Comparison of ENCODE assay signal across 24 cellular contexts in genomic region chr3:126313166-126313565, GRCh38. TPM values are rescaled to one million over a fixed set of nuclear protein-coding genes. Genes with fewer than 3 reads are reported as not detected.
"Had no signal": no experiment of that assay in that cellular context is flagged by ENCODE, and none has a peak within 500 bp of the region (broad histone marks: within the 10 kb centered on the region; RNA-seq: fewer than 3 reads in every experiment).

No MANE protein-coding gene starts in this region.

- ATAC-seq: left lobe of liver; naive thymus-derived CD4-positive, alpha-beta T cell; right lobe of liver; stimulated activated naive B cell treated with anti-CD40 and anti-IgM and Interleukin-4, amounts not matched to agents 10 μg/mL and 1 μg/mL and 100 μg/mL, for 72 hours; upper lobe of right lung had no signal

- H3K27ac ChIP-seq: dorsolateral prefrontal cortex, neural progenitor cell, parathyroid adenoma, right lobe of liver, suprapubic skin, transverse colon, upper lobe of right lung, uterus had no signal

- H3K4me3 ChIP-seq: dorsolateral prefrontal cortex, lung, neural progenitor cell, right lobe of liver, suprapubic skin, transverse colon, upper lobe of right lung, uterus had no signal

- H3K4me1 ChIP-seq: parathyroid adenoma, right lobe of liver, suprapubic skin, upper lobe of right lung, uterus had no signal

- H3K36me3 Mint-ChIP-seq: memory B cell; mesothelial cell of epicardium; neural progenitor cell; stimulated activated naive B cell treated with anti-CD40 and anti-IgM and Interleukin-4, amounts not matched to agents 10 μg/mL and 1 μg/mL and 100 μg/mL, for 72 hours had no signal

- H3K9me3 ChIP-seq: right lobe of liver, suprapubic skin, transverse colon, upper lobe of right lung, uterus had no signal

- DNase-seq: dorsolateral prefrontal cortex; effector CD4-positive, alpha-beta T cell; foreskin melanocyte; glutamatergic neuron; hypothalamus; naive thymus-derived CD4-positive, alpha-beta T cell; right lobe of liver; small intestine; stimulated activated CD4-positive, alpha-beta T cell treated with anti-CD3 and anti-CD28 coated beads, Interleukin-15, amount 100 ng/mL, for 24 hours; stimulated activated CD4-positive, alpha-beta T cell treated with anti-CD3 and anti-CD28 coated beads, Interleukin-2, amount 100 ng/mL, for 48 hours; stimulated activated naive B cell treated with anti-CD40 and anti-IgM and Interleukin-4, amounts not matched to agents 10 μg/mL and 1 μg/mL and 100 μg/mL, for 72 hours; transverse colon; upper lobe of right lung; uterus had no signal

- H3K9me3 Mint-ChIP-seq: stimulated activated naive CD8-positive, alpha-beta T cell treated with anti-CD3 and anti-CD28 coated beads, Interleukin-15, Interleukin-2, amounts not matched to agents 100 ng/mL and 50 ng/mL, for 24 hours had no signal

- H3K36me3 ChIP-seq: neural progenitor cell, right lobe of liver, suprapubic skin, transverse colon, upper lobe of right lung, uterus had no signal

- H3K4me1 Mint-ChIP-seq: memory B cell; stimulated activated naive B cell treated with anti-CD40 and anti-IgM and Interleukin-4, amounts not matched to agents 10 μg/mL and 1 μg/mL and 100 μg/mL, for 72 hours had no signal

- H3K27me3 Mint-ChIP-seq: stimulated activated naive CD8-positive, alpha-beta T cell treated with anti-CD3 and anti-CD28 coated beads, Interleukin-15, Interleukin-2, amounts not matched to agents 100 ng/mL and 50 ng/mL, for 24 hours had no signal

- H3K27me3 ChIP-seq: dorsolateral prefrontal cortex, neural progenitor cell, right lobe of liver, suprapubic skin, transverse colon, upper lobe of right lung, uterus had no signal

- H3K27ac Mint-ChIP-seq: memory B cell; mesothelial cell of epicardium; naive thymus-derived CD4-positive, alpha-beta T cell; neural progenitor cell; progenitor cell of endocrine pancreas; stimulated activated naive B cell treated with anti-CD40 and anti-IgM and Interleukin-4, amounts not matched to agents 10 μg/mL and 1 μg/mL and 100 μg/mL, for 72 hours; stimulated activated naive CD8-positive, alpha-beta T cell treated with anti-CD3 and anti-CD28 coated beads, Interleukin-15, Interleukin-2, amounts not matched to agents 100 ng/mL and 50 ng/mL, for 24 hours had no signal

- H3K4me3 Mint-ChIP-seq: memory B cell; mesothelial cell of epicardium; naive thymus-derived CD4-positive, alpha-beta T cell; nephron; neural progenitor cell; stimulated activated naive B cell treated with anti-CD40 and anti-IgM and Interleukin-4, amounts not matched to agents 10 μg/mL and 1 μg/mL and 100 μg/mL, for 72 hours; stimulated activated naive CD8-positive, alpha-beta T cell treated with anti-CD3 and anti-CD28 coated beads, Interleukin-15, Interleukin-2, amounts not matched to agents 100 ng/mL and 50 ng/mL, for 24 hours had no signal

RNA-seq across cellular contexts. Expression of gene KLF15, which starts 44.0 kb away (rescaled TPM):
- polyA plus RNA-seq: naive thymus-derived CD4-positive, alpha-beta T cell had no signal
